21 cellular contexts compared by ENCODE assay signal in the genomic region with DNA sequence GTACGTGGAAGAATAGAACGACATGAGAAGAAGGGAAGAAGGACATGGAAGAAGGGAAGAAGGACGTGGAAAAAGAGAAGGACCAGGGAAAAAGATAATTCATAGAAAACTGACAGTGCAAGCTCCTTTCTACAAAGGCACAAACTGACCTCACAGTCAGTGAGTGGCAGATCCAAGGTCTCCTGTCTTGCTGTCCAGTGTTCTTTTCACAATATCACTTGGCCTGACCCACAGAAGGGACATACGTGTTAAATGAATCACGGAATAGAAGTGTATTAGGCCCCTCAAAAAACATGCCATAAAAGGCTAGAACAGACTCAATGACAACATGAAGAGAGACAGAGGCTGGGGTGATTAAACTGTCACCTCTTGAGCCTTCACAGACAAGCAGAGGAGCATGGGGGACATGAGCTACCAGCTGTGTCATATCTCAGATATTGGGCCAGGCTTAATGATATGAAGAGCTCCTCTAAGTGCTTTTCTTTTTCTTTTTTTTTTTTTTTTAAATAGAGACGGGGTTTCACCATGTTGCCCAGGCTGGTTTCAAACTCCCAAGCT.
"Had no signal": no experiment of that assay in that cellular context is flagged by ENCODE, and none has a peak within 500 bp of the region (broad histone marks: within the 10 kb centered on the region; RNA-seq: fewer than 3 reads in every experiment).

No MANE protein-coding gene starts in this region.

- H3K36me3 ChIP-seq: ovary had no signal

- H3K4me3 ChIP-seq: coronary artery, ovary, sigmoid colon, SK-N-MC, spleen, tibial artery had no signal

- DNase-seq: activated CD4-positive, alpha-beta memory T cell treated with anti-CD3 and anti-CD28 coated beads for 36 hours; activated CD4-positive, alpha-beta T cell treated with anti-CD3 and anti-CD28 coated beads for 48 hours; activated CD4-positive, CD25-positive, alpha-beta regulatory T cell; activated gamma-delta T cell; activated naive CD4-positive, alpha-beta T cell treated with anti-CD3 and anti-CD28 coated beads, Interleukin-2, amount 50 U/mL, for 16 hours; cerebellar nuclear complex; endodermal cell; foreskin fibroblast; hippocampal formation; kidney glomerular epithelial cell; ovary; sigmoid colon; spleen; stimulated activated CD4-positive, alpha-beta T cell treated with anti-CD3 and anti-CD28 coated beads, Interleukin-4, amount 100 ng/mL, for 1 hour; SW 1271; T-helper 17 cell; tibial artery had no signal

- H3K27me3 ChIP-seq: ovary, sigmoid colon, spleen, tibial artery had no signal

- ATAC-seq: natural killer cell treated with Interleukin-12 subunit alpha and Interleukin-12 subunit beta and Interleukin-15 and Interleukin-18, amount 100 ng/mL, for 72 hours; T-helper 17 cell had no signal

- H3K27ac ChIP-seq: coronary artery, epithelial cell of prostate, ovary, SK-N-MC, tibial artery had no signal

- H3K9me3 ChIP-seq: ovary, sigmoid colon, spleen, tibial artery had no signal
